Comparison of ENCODE assay signal across 9 cellular contexts in the genomic region with DNA sequence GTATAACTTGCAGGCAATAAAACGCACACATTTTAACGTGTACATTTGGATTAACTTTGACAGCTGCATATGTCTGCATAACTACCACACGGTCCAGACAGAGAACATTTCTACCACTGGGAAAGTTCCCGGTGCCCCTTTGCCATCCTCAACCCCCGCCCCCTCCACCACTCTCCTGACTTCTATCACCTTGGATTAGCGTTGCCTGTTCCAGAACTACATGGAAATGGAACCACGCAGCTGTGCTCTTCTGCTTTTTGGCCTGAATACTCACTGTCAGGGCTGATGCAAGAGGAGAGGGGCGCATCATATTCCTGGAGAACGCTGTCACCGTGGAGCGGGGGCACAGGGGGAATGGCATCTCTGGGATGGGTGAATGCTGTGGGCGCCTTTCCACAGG.
DNase-seq lines count a peak whose midpoint lies in the region; ATAC-seq and TF ChIP-seq lines count a peak whose summit lies in the region.
"Had no signal": no experiment of that assay in that cellular context is flagged by ENCODE, and none has a peak within 500 bp of the region (broad histone marks: within the 10 kb centered on the region; RNA-seq: fewer than 3 reads in every experiment).

No MANE protein-coding gene starts in this region.

- peaks cover 5% of the 10 kb centered on the region; the same call in 2 of the 3 replicates for H3K4me1 Mint-ChIP-seq in GM23338
- H3K4me1 Mint-ChIP-seq in stimulated activated memory B cell treated with anti-CD40 and anti-IgM and Interleukin-4, amounts not matched to agents 10 μg/mL and 1 μg/mL and 100 μg/mL, for 72 hours, result peaks cover 61% of the 10 kb centered on the region
- H3K4me1 Mint-ChIP-seq in activated CD8-positive, alpha-beta memory T cell treated with anti-CD3 and anti-CD28 coated beads, Interleukin-2, amount 10 ng/mL, durations not matched to agents 7 days and 5 days, result peaks cover 1% of the 10 kb centered on the region

- no peaks in the 10 kb centered on the region for H3K27me3 ChIP-seq in GM23338 (ENCODE audit: insufficient read depth)
- no peaks in the 10 kb centered on the region for H3K27me3 ChIP-seq in mesenchymal stem cell (ENCODE audit: control insufficient read depth in 1 of 2, insufficient read depth in 1 of 2, low read length in 2 of 2)
- H3K27me3 ChIP-seq: MG63 had no signal

- peak overlapping the region in 1 of 2 experiments; percentile 50 for H3K14ac ChIP-seq in mesenchymal stem cell (ENCODE audit: low read length in 2 of 2)

- H4K8ac ChIP-seq in mesenchymal stem cell (ENCODE audit: low read length), result peak overlapping the region; percentile 35

- H3K23ac ChIP-seq in mesenchymal stem cell (ENCODE audit: low read length in 2 of 2), result peak overlapping the region in 1 of 2 experiments; percentile 2

- H3K9me2 ChIP-seq in GM23338 (ENCODE audit: insufficient read depth), result no peaks in the 10 kb centered on the region

- H3K79me2 ChIP-seq in GM23338 (replicated peaks; ENCODE audit: insufficient read depth), result no peaks in the 10 kb centered on the region

- 76% methylated on average over 12 of the region's 12 CpGs for WGBS in mesenchymal stem cell

- H4K91ac ChIP-seq in mesenchymal stem cell (ENCODE audit: low read length), result peak overlapping the region; percentile 73

- intact Hi-C loops in mucosa of descending colon (cut with DNase I, micrococcal nuclease), result no loop called here

- H4K20me1 ChIP-seq in GM23338 (replicated peaks; ENCODE audit: insufficient read depth), result no peaks in the 10 kb centered on the region

- H3K27ac Mint-ChIP-seq in GM23338, result peak overlapping the region; percentile 37; the same call in 1 of the 2 replicates
- H3K27ac Mint-ChIP-seq in stimulated activated memory B cell treated with anti-CD40 and anti-IgM and Interleukin-4, amounts not matched to agents 10 μg/mL and 1 μg/mL and 100 μg/mL, for 72 hours, result peak overlapping the region; percentile 98
- no peak overlapping the region for H3K27ac Mint-ChIP-seq in activated CD8-positive, alpha-beta memory T cell treated with anti-CD3 and anti-CD28 coated beads, Interleukin-2, amount 10 ng/mL, durations not matched to agents 7 days and 5 days

- H3K4me3 Mint-ChIP-seq in GM23338, result no peak overlapping the region
- no peak overlapping the region for H3K4me3 Mint-ChIP-seq in stimulated activated memory B cell treated with anti-CD40 and anti-IgM and Interleukin-4, amounts not matched to agents 10 μg/mL and 1 μg/mL and 100 μg/mL, for 72 hours
- H3K4me3 Mint-ChIP-seq in activated CD8-positive, alpha-beta memory T cell treated with anti-CD3 and anti-CD28 coated beads, Interleukin-2, amount 10 ng/mL, durations not matched to agents 7 days and 5 days, result no peak overlapping the region

- peak overlapping the region; percentile 60 for H2BK15ac ChIP-seq in mesenchymal stem cell (ENCODE audit: low read depth, poor library complexity, severe bottlenecking)

- H3K36me3 Mint-ChIP-seq in GM23338 (ENCODE audit: low read depth), result peaks cover 17% of the 10 kb centered on the region
- peaks cover 16% of the 10 kb centered on the region for H3K36me3 Mint-ChIP-seq in stimulated activated memory B cell treated with anti-CD40 and anti-IgM and Interleukin-4, amounts not matched to agents 10 μg/mL and 1 μg/mL and 100 μg/mL, for 72 hours
- H3K36me3 Mint-ChIP-seq in activated CD8-positive, alpha-beta memory T cell treated with anti-CD3 and anti-CD28 coated beads, Interleukin-2, amount 10 ng/mL, durations not matched to agents 7 days and 5 days, result no peaks in the 10 kb centered on the region

- no peak overlapping the region for H3K4me3 ChIP-seq in GM23338
- H3K4me3 ChIP-seq in mesenchymal stem cell (ENCODE audit: insufficient read depth in 1 of 2, low read depth in 1 of 2, low read length in 2 of 2), result peak overlapping the region in 1 of 2 experiments; percentile 55
- H3K4me3 ChIP-seq in mucosa of descending colon, result no peak overlapping the region
- H3K4me3 ChIP-seq: MG63 had no signal

- DNase-seq in GM23338 (ENCODE audit: low spot score) (no peak), amniotic epithelial cell (ENCODE audit: low read depth) (peak; percentile 25), mesenchymal stem cell (no peak), mucosa of descending colon (no peak)
- no peak for DNase-seq in activated effector memory CD4-positive, alpha-beta T cell treated with Interleukin-2 at 50 U/mL for 16 hours
- no peak for DNase-seq in activated CD8-positive, alpha-beta memory T cell treated with anti-CD3 and anti-CD28 coated beads, Interleukin-2, amount 10 ng/mL, durations not matched to agents 7 days and 5 days
- DNase-seq: MG63 had no signal

- peak overlapping the region; percentile 85 to 87 for H2BK12ac ChIP-seq in mesenchymal stem cell (ENCODE audit: low read length in 2 of 2)

- peak overlapping the region; percentile 6 to 90 for H3K18ac ChIP-seq in mesenchymal stem cell (ENCODE audit: low read depth in 1 of 2, low read length in 2 of 2)

- H3K36me3 ChIP-seq in GM23338 (ENCODE audit: insufficient read depth) (no peaks in the 10 kb centered on the region), mesenchymal stem cell (ENCODE audit: control insufficient read depth in 1 of 2, insufficient read depth in 2 of 2, low read depth in 1 of 2, low read length in 2 of 2) (peaks cover 0 to 27% of the 10 kb centered on the region in 2 experiments), mucosa of descending colon (ENCODE audit: low read depth) (no peaks in the 10 kb centered on the region)
- H3K36me3 ChIP-seq: MG63 had no signal

- CTCF ChIA-PET in activated CD8-positive, alpha-beta memory T cell treated with anti-CD3 and anti-CD28 coated beads, Interleukin-2, amount 10 ng/mL, durations not matched to agents 7 days and 5 days (lab: Charles Lee), result no interaction called here

- no peak overlapping the region for H3K4me2 ChIP-seq in GM23338
- no peak overlapping the region for H3K4me2 ChIP-seq in mesenchymal stem cell (ENCODE audit: low read length, poor library complexity, severe bottlenecking)

- H3F3A ChIP-seq in GM23338 (replicated peaks; ENCODE audit: low read depth), result no peaks in the 10 kb centered on the region

- H3K9ac ChIP-seq in mesenchymal stem cell (ENCODE audit: low read length), result peak overlapping the region; percentile 83

- peak overlapping the region; percentile 65 to 70 for H3K4ac ChIP-seq in mesenchymal stem cell (ENCODE audit: low read depth in 1 of 2, low read length in 2 of 2)

- H2AFZ ChIP-seq in GM23338 (no peak overlapping the region), mesenchymal stem cell (ENCODE audit: low read depth, low read length) (no peak overlapping the region)

- H3K79me1 ChIP-seq in mesenchymal stem cell (replicated peaks; ENCODE audit: low read length, poor library complexity, severe bottlenecking), result peaks cover 13% of the 10 kb centered on the region

- peak overlapping the region; percentile 2 for H2AK5ac ChIP-seq in mesenchymal stem cell (ENCODE audit: low read length, severe bottlenecking)

- H3K9me3 Mint-ChIP-seq in GM23338, result no peaks in the 10 kb centered on the region; the same call in 2 of the 3 replicates
- H3K9me3 Mint-ChIP-seq in stimulated activated memory B cell treated with anti-CD40 and anti-IgM and Interleukin-4, amounts not matched to agents 10 μg/mL and 1 μg/mL and 100 μg/mL, for 72 hours, result peaks cover 3% of the 10 kb centered on the region
- H3K9me3 Mint-ChIP-seq in activated CD8-positive, alpha-beta memory T cell treated with anti-CD3 and anti-CD28 coated beads, Interleukin-2, amount 10 ng/mL, durations not matched to agents 7 days and 5 days (ENCODE audit: low read depth), result no peaks in the 10 kb centered on the region

- H3K9me3 ChIP-seq in mesenchymal stem cell (ENCODE audit: control insufficient read depth, low read length) (no peaks in the 10 kb centered on the region), mucosa of descending colon (no peaks in the 10 kb centered on the region)
- H3K9me3 ChIP-seq: MG63 had no signal

- TF ChIP-seq CTCF in GM23338 (conservative IDR thresholded peaks at IDR 0.05; ENCODE audit: low read depth in 2 of 2), result no peak
- no peak for TF ChIP-seq CTCF in mucosa of descending colon (IDR thresholded peaks at IDR 0.05)

- no peaks in the 10 kb centered on the region for H3K4me1 ChIP-seq in GM23338 (ENCODE audit: insufficient read depth)
- peaks cover 51% of the 10 kb centered on the region for H3K4me1 ChIP-seq in mesenchymal stem cell (ENCODE audit: control insufficient read depth, insufficient read depth, low read depth, low read length)
- H3K4me1 ChIP-seq in mucosa of descending colon (ENCODE audit: low read depth), result peaks cover 24% of the 10 kb centered on the region

- ATAC-seq in GM23338 (no peak), GM19351 (IDR thresholded peaks at IDR 0.05; ENCODE audit: unreplicated experiment) (no peak), mucosa of descending colon (no peak)
- no peak for ATAC-seq in stimulated activated memory B cell treated with anti-CD40 and anti-IgM and Interleukin-4, amounts not matched to agents 10 μg/mL and 1 μg/mL and 100 μg/mL, for 72 hours
- no peak for ATAC-seq in activated CD8-positive, alpha-beta memory T cell treated with anti-CD3 and anti-CD28 coated beads, Interleukin-2, amount 10 ng/mL, durations not matched to agents 7 days and 5 days

- peak overlapping the region; percentile 11 for H2BK120ac ChIP-seq in mesenchymal stem cell (ENCODE audit: low read depth, low read length)

- H2BK5ac ChIP-seq in mesenchymal stem cell (ENCODE audit: low read depth, low read length, poor library complexity, severe bottlenecking), result no peak overlapping the region

- peak overlapping the region; percentile 50; the same call in 1 of the 2 replicates for H3K27ac ChIP-seq in GM23338 (ENCODE audit: low read depth)
- no peak overlapping the region for H3K27ac ChIP-seq in mesenchymal stem cell (ENCODE audit: low read length, poor library complexity, severe bottlenecking)

- peaks cover 11% of the 10 kb centered on the region for H3K27me3 Mint-ChIP-seq in GM23338 (ENCODE audit: insufficient read depth, low read depth, poor library complexity)
- peaks cover 24% of the 10 kb centered on the region for H3K27me3 Mint-ChIP-seq in stimulated activated memory B cell treated with anti-CD40 and anti-IgM and Interleukin-4, amounts not matched to agents 10 μg/mL and 1 μg/mL and 100 μg/mL, for 72 hours
- H3K27me3 Mint-ChIP-seq in activated CD8-positive, alpha-beta memory T cell treated with anti-CD3 and anti-CD28 coated beads, Interleukin-2, amount 10 ng/mL, durations not matched to agents 7 days and 5 days, result peaks cover 6% of the 10 kb centered on the region

TF ChIP-seq in GM23338, 12 proteins besides CTCF, POLR2A, EP300 and RAD21 (continues in another document):
- TF ChIP-seq ZNF331 (CRISPR knock-in tag; IDR thresholded peaks at IDR 0.05; ENCODE audit: low read depth) (no peak), ZNF114 (CRISPR knock-in tag; IDR thresholded peaks at IDR 0.05) (no peak)
